16 cellular contexts compared by ENCODE assay signal in the genomic region with DNA sequence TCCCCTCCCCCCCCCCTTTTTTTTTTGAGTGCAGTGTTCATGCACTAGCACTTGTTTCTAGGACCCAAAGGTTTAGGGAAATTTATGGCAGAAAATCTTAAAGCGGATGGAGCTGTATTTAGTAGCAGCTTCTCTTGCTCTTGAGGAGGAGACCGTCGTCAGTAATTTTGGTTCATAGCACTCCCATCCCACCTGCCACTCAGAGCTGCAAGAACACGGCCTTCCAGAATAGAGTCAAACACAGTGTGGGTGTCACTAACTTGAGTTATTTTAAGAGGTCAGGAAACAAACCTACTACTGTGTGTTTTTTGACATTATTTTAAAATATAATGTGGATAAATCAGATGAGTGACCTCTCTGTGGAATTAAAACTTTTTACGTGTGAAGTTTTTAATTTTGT. TPM values are rescaled to one million over a fixed set of nuclear protein-coding genes. Genes with fewer than 3 reads are reported as not detected.
DNase-seq lines count a peak whose midpoint lies in the region; ATAC-seq and TF ChIP-seq lines count a peak whose summit lies in the region.
"Had no signal": no experiment of that assay in that cellular context is flagged by ENCODE, and none has a peak within 500 bp of the region (broad histone marks: within the 10 kb centered on the region; RNA-seq: fewer than 3 reads in every experiment).

No MANE protein-coding gene starts in this region.

- peaks cover 0 to 52% of the 10 kb centered on the region in 2 donors for H3K4me1 ChIP-seq in right atrium auricular region
- H3K4me1 ChIP-seq: A549 had no signal

- H3K27me3 Mint-ChIP-seq in nephron progenitor cell (ENCODE audit: low read depth, poor library complexity): peaks cover 10% of the 10 kb centered on the region

- peaks cover 27% of the 10 kb centered on the region for H3K9me3 Mint-ChIP-seq in nephron progenitor cell

- DNase-seq in right atrium auricular region (ENCODE audit: low spot score) (no peak), left cardiac atrium (no peak), caudate nucleus (lab: John Stamatoyannopoulos, UW) (peak in 29 of 61 donors; percentile 14 to 90 (median 38)), nephron progenitor cell (no peak), COLO668 (lab: John Stamatoyannopoulos, UW; ENCODE audit: unreplicated experiment) (no peak), iPS-NIHi11 (ENCODE audit: low spot score) (no peak)
- DNase-seq: EL, HFFc6, KG1, NCI-H1436, NCI-H2029 treated with DMSO at 0.1 percent for 48 hours, NCI-H510A treated with DMSO at 0.1 percent for 48 hours had no signal

- peaks cover 15% of the 10 kb centered on the region for H3K36me3 ChIP-seq in right atrium auricular region

- H3K4me3 Mint-ChIP-seq in nephron progenitor cell: no peak overlapping the region
- H3K4me3 Mint-ChIP-seq: HFFc6 had no signal

- H3K4me3 ChIP-seq in right atrium auricular region: no peak overlapping the region
- H3K4me3 ChIP-seq: A549 had no signal

- H3K27ac ChIP-seq in right atrium auricular region (peak overlapping the region; percentile 18 to 30), caudate nucleus (ENCODE audit: low read depth, low read length) (peak overlapping the region; percentile 17)
- H3K27ac ChIP-seq: A549 had no signal

- ATAC-seq in left cardiac atrium (no peak), GM18517 (IDR thresholded peaks at IDR 0.05; ENCODE audit: unreplicated experiment) (no peak), GM21423 (IDR thresholded peaks at IDR 0.05; ENCODE audit: unreplicated experiment) (no peak)
- ATAC-seq: A549, HepG2 had no signal

- peak overlapping the region; percentile 57 for H3K27ac Mint-ChIP-seq in nephron progenitor cell
- H3K27ac Mint-ChIP-seq: HFFc6 had no signal

- H3K27me3 ChIP-seq in right atrium auricular region: no peaks in the 10 kb centered on the region

- H3K36me3 Mint-ChIP-seq in nephron progenitor cell (ENCODE audit: low read depth): peaks cover 59% of the 10 kb centered on the region

- peaks cover 0 to 18% of the 10 kb centered on the region in 2 donors for H3K9me3 ChIP-seq in right atrium auricular region

- TF ChIP-seq CTCF in right atrium auricular region (IDR thresholded peaks at IDR 0.05) (no peak), nephron progenitor cell (IDR thresholded peaks at IDR 0.05) (no peak)

- H3K4me1 Mint-ChIP-seq in nephron progenitor cell: peaks cover 28% of the 10 kb centered on the region

- intact Hi-C loops in left cardiac atrium (cut with DNase I): loop anchor here in 1 of 2 donors (1.0 kb wide), 1 partner anchor 11 kb away; no protein-coding TSS in a partner anchor

RNA-seq across cellular contexts. Expression of gene SEC14L1, which starts 37.3 kb away (rescaled TPM):
- total RNA-seq in right atrium auricular region (10 to 100 TPM; 48.2 to 54.0 TPM), left cardiac atrium (10 to 100 TPM; 71.6 to 82.2 TPM)
